ENCODE assay signal across 2 cellular contexts in the genomic region with DNA sequence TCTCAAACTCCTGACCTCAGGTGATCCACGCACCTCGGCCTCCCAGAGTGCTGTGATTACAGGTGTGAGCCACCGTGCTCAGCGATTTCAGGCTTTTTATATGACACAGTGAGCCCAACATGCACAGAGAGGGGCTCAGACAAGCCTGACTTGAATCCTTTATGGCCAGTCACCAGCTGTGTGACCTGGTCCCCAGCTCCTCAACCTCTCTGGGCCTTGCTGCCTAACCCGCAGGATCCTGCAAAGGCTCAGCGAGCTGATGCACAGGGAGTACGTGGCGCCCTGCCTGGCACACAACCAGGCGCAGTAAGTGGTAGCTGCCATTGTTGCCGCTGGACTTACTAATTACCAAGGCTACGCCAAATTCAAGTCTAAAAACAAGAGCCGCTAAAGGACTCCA.
TF ChIP-seq lines count a peak whose summit lies in the region.

No MANE protein-coding gene starts in this region.

TF ChIP-seq in GM23338, 12 proteins besides CTCF, POLR2A, EP300 and RAD21 (continued from another document):
- TF ChIP-seq EZH2 (IDR thresholded peaks at IDR 0.05; ENCODE audit: low read depth, unreplicated experiment) = no peak
- TF ChIP-seq, protein P1, sequence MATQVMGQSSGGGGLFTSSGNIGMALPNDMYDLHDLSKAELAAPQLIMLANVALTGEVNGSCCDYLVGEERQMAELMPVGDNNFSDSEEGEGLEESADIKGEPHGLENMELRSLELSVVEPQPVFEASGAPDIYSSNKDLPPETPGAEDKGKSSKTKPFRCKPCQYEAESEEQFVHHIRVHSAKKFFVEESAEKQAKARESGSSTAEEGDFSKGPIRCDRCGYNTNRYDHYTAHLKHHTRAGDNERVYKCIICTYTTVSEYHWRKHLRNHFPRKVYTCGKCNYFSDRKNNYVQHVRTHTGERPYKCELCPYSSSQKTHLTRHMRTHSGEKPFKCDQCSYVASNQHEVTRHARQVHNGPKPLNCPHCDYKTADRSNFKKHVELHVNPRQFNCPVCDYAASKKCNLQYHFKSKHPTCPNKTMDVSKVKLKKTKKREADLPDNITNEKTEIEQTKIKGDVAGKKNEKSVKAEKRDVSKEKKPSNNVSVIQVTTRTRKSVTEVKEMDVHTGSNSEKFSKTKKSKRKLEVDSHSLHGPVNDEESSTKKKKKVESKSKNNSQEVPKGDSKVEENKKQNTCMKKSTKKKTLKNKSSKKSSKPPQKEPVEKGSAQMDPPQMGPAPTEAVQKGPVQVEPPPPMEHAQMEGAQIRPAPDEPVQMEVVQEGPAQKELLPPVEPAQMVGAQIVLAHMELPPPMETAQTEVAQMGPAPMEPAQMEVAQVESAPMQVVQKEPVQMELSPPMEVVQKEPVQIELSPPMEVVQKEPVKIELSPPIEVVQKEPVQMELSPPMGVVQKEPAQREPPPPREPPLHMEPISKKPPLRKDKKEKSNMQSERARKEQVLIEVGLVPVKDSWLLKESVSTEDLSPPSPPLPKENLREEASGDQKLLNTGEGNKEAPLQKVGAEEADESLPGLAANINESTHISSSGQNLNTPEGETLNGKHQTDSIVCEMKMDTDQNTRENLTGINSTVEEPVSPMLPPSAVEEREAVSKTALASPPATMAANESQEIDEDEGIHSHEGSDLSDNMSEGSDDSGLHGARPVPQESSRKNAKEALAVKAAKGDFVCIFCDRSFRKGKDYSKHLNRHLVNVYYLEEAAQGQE (IDR thresholded peaks at IDR 0.05; ENCODE audit: unreplicated experiment) = no peak
- TF ChIP-seq ZNF114 (CRISPR knock-in tag; IDR thresholded peaks at IDR 0.05) = no peak
- no peak for TF ChIP-seq NANOG (IDR thresholded peaks at IDR 0.05; ENCODE audit: borderline replicate concordance)
- TF ChIP-seq CREB1 (CRISPR knock-in tag; IDR thresholded peaks at IDR 0.05; ENCODE audit: low read depth) = no peak
TF ChIP-seq in GM23338: peak in this region for 0.

TF ChIP-seq in K562, 482 proteins besides CTCF, POLR2A, EP300 and RAD21 (continued from another document):
- TF ChIP-seq, protein P2, sequence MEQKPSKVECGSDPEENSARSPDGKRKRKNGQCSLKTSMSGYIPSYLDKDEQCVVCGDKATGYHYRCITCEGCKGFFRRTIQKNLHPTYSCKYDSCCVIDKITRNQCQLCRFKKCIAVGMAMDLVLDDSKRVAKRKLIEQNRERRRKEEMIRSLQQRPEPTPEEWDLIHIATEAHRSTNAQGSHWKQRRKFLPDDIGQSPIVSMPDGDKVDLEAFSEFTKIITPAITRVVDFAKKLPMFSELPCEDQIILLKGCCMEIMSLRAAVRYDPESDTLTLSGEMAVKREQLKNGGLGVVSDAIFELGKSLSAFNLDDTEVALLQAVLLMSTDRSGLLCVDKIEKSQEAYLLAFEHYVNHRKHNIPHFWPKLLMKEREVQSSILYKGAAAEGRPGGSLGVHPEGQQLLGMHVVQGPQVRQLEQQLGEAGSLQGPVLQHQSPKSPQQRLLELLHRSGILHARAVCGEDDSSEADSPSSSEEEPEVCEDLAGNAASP (IDR thresholded peaks at IDR 0.05) = no peak
- TF ChIP-seq ZFP36 (IDR thresholded peaks at IDR 0.05; ENCODE audit: low read depth, low read length, partially characterized antibody) (peak; percentile 69), CBX2 (IDR thresholded peaks at IDR 0.05; ENCODE audit: insufficient read depth, low read length, poor library complexity, severe bottlenecking) (no peak), SMAD2 (IDR thresholded peaks at IDR 0.05; ENCODE audit: low read depth, low read length) (no peak), RAD51 (IDR thresholded peaks at IDR 0.05; ENCODE audit: borderline replicate concordance, low read depth) (no peak), ZFX (CRISPR knock-in tag; IDR thresholded peaks at IDR 0.05) (no peak), BCOR (IDR thresholded peaks at IDR 0.05) (peak; percentile 75), MXI1 (IDR thresholded peaks at IDR 0.05; ENCODE audit: low read depth, low read length) (no peak), ETV6 (IDR thresholded peaks at IDR 0.05; ENCODE audit: borderline replicate concordance in 1 of 2, low read depth in 2 of 2, low read length in 1 of 2) (no peak), ETV6 (CRISPR knock-in tag; IDR thresholded peaks at IDR 0.05; ENCODE audit: borderline replicate concordance) (no peak), KDM1A (IDR thresholded peaks at IDR 0.05) (peak in 1 of 2 experiments; percentile 54; a peak in 2 of 4 replicates), ZNF124 (CRISPR knock-in tag; IDR thresholded peaks at IDR 0.05) (no peak), ADNP (tag; IDR thresholded peaks at IDR 0.05) (no peak), ZNF165 (CRISPR knock-in tag; IDR thresholded peaks at IDR 0.05; ENCODE audit: borderline replicate concordance) (no peak), ELF1 (tag; IDR thresholded peaks at IDR 0.05) (no peak), ZNF766 (CRISPR knock-in tag; conservative IDR thresholded peaks at IDR 0.05) (no peak), TBP (optimal IDR thresholded peaks at IDR 0.05; ENCODE audit: low read depth, low read length) (no peak), NCOR1 (IDR thresholded peaks at IDR 0.05) (no peak), DIDO1 (tag; IDR thresholded peaks at IDR 0.05; ENCODE audit: low read depth) (no peak), ZNF57 (CRISPR knock-in tag; IDR thresholded peaks at IDR 0.05) (no peak), RBM25 (IDR thresholded peaks at IDR 0.05; ENCODE audit: low read depth, low read length, severe bottlenecking) (peak; percentile 10), CBX8 (IDR thresholded peaks at IDR 0.05; ENCODE audit: borderline replicate concordance, extremely low read depth, low read depth, low read length, poor library complexity, severe bottlenecking) (no peak), CREM (IDR thresholded peaks at IDR 0.05; ENCODE audit: low read depth) (no peak), ZNF561 (CRISPR knock-in tag; conservative IDR thresholded peaks at IDR 0.05) (no peak), ZBTB7A (IDR thresholded peaks at IDR 0.05; ENCODE audit: borderline replicate concordance, control insufficient read depth, low read depth, low read length) (no peak), JUNB (CRISPR knock-in tag; conservative IDR thresholded peaks at IDR 0.05) (no peak), GTF2E2 (tag; IDR thresholded peaks at IDR 0.05) (no peak), U2AF1 (optimal IDR thresholded peaks at IDR 0.05; ENCODE audit: low read depth, low read length) (no peak)
- TF ChIP-seq, protein P3, sequence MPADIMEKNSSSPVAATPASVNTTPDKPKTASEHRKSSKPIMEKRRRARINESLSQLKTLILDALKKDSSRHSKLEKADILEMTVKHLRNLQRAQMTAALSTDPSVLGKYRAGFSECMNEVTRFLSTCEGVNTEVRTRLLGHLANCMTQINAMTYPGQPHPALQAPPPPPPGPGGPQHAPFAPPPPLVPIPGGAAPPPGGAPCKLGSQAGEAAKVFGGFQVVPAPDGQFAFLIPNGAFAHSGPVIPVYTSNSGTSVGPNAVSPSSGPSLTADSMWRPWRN (IDR thresholded peaks at IDR 0.05; ENCODE audit: low read depth) = no peak
- TF ChIP-seq, protein P4, sequence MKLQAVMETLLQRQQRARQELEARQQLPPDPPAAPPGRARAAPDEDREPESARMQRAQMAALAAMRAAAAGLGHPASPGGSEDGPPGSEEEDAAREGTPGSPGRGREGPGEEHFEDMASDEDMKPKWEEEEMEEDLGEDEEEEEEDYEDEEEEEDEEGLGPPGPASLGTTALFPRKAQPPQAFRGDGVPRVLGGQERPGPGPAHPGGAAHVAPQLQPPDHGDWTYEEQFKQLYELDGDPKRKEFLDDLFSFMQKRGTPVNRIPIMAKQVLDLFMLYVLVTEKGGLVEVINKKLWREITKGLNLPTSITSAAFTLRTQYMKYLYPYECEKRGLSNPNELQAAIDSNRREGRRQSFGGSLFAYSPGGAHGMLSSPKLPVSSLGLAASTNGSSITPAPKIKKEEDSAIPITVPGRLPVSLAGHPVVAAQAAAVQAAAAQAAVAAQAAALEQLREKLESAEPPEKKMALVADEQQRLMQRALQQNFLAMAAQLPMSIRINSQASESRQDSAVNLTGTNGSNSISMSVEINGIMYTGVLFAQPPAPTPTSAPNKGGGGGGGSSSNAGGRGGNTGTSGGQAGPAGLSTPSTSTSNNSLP (IDR thresholded peaks at IDR 0.05; ENCODE audit: borderline replicate concordance, low read depth, low read length) = no peak
TF ChIP-seq in K562: peak in this region for 4.
